1 cellular context compared by ENCODE assay signal in genomic region chr2:218267259-218267658, GRCh38.
A peak's percentile ranks its signal among the peaks of the same experiment; 100 is the strongest.
TF ChIP-seq lines count a peak whose summit lies in the region.

No MANE protein-coding gene starts in this region.

TF ChIP-seq in HepG2, 621 proteins besides CTCF, POLR2A, EP300 and RAD21:
- TF ChIP-seq ZBTB7B (CRISPR knock-in tag; IDR thresholded peaks at IDR 0.05): no peak
- 0 out of 2 replicates have a peak, but pooled peaks have one; percentile 21 for TF ChIP-seq RBFOX2 (IDR thresholded peaks at IDR 0.05; ENCODE audit: low read depth, low read length)
